ENCODE assay signal across 8 cellular contexts in genomic region chr6:34154668-34155447, GRCh38. TPM values are rescaled to one million over a fixed set of nuclear protein-coding genes. Genes with fewer than 3 reads are reported as not detected.
A peak's percentile ranks its signal among the peaks of the same experiment; 100 is the strongest.
DNase-seq lines count a peak whose midpoint lies in the region; ATAC-seq and TF ChIP-seq lines count a peak whose summit lies in the region.

No MANE protein-coding gene starts in this region.

- TF ChIP-seq POLR2A in uterus (IDR thresholded peaks at IDR 0.05): peak in 1 of 2 donors; percentile 36

- H2AFZ ChIP-seq in H9 (ENCODE audit: low read length): no peak overlapping the region

- no peak overlapping the region for H3K56ac ChIP-seq in H9 (ENCODE audit: insufficient read length, low read depth, low read length)

- H2BK12ac ChIP-seq in H9 (ENCODE audit: insufficient read length, low read depth, low read length): no peak overlapping the region

- H3K9ac ChIP-seq in H9 (ENCODE audit: extremely low read depth, insufficient read length, low read length): no peak overlapping the region

- H3K27ac Mint-ChIP-seq in H9: no peak overlapping the region
- H3K27ac Mint-ChIP-seq in glutamatergic neuron (ENCODE audit: unreplicated experiment): peak overlapping the region; percentile 78

- no peak overlapping the region for H2BK20ac ChIP-seq in H9 (ENCODE audit: low read depth, low read length, poor library complexity, severe bottlenecking)

- no peaks in the 10 kb centered on the region for H3K36me3 ChIP-seq in BJ (ENCODE audit: control insufficient read depth, insufficient read depth, low read length)
- H3K36me3 ChIP-seq in uterus: no peaks in the 10 kb centered on the region

- no peak overlapping the region for H2BK15ac ChIP-seq in H9 (ENCODE audit: low read depth, low read length)

- H3K9me3 Mint-ChIP-seq in H9: peaks cover 10 to 13% of the 10 kb centered on the region in 2 experiments
- peaks cover 9% of the 10 kb centered on the region for H3K9me3 Mint-ChIP-seq in glutamatergic neuron (ENCODE audit: unreplicated experiment)

- H3K4me3 ChIP-seq in BJ (ENCODE audit: low read depth, low read length): peak overlapping the region; percentile 20; the same call in 1 of the 2 replicates
- H3K4me3 ChIP-seq in uterus: no peak overlapping the region

- intact Hi-C loops in posterior vena cava (cut with DNase I): loop anchor here (1.0 to 10.0 kb wide), 4 partner anchors 27 to 570 kb away; partner anchors contain the start of gene BAK1 (in 1 of the 2)
- intact Hi-C loops in uterus (cut with DNase I; ENCODE audit: low total_unique reads): loop anchor here (10.0 kb wide), 2 partner anchors 380 to 570 kb away; partner anchors contain the start of gene BAK1

- H4K5ac ChIP-seq in H9 (ENCODE audit: insufficient read length, low read depth, low read length): no peak overlapping the region

- H3K4me1 Mint-ChIP-seq in H9 (peaks cover 25 to 30% of the 10 kb centered on the region in 2 experiments), glutamatergic neuron (ENCODE audit: low read depth, unreplicated experiment) (peaks cover 32% of the 10 kb centered on the region)

- no peak overlapping the region for H3T11ph ChIP-seq in H9 (ENCODE audit: low read length)

- H2AK5ac ChIP-seq in H9 (ENCODE audit: insufficient read length, low read length): no peak overlapping the region

- peak overlapping the region; percentile 42 for H3K4me2 ChIP-seq in H9 (ENCODE audit: insufficient read depth, insufficient read length, low read length)

- peaks cover 4% of the 10 kb centered on the region for H3K23me2 ChIP-seq in H9 (ENCODE audit: insufficient read length, low read depth, low read length, poor library complexity, severe bottlenecking)

- no peak overlapping the region for H4K8ac ChIP-seq in H9 (replicated peaks; ENCODE audit: insufficient read length, low read depth, low read length)

- peaks cover 66% of the 10 kb centered on the region for H3K27me3 Mint-ChIP-seq in H9 (ENCODE audit: low read depth)
- H3K27me3 Mint-ChIP-seq in glutamatergic neuron (ENCODE audit: unreplicated experiment): peaks cover 9% of the 10 kb centered on the region

- peak overlapping the region; percentile 53 to 75 for H3K4me3 Mint-ChIP-seq in H9
- peak overlapping the region; percentile 84 for H3K4me3 Mint-ChIP-seq in glutamatergic neuron (ENCODE audit: unreplicated experiment)

- peaks cover 0 to 5% (median 3%) of the 10 kb centered on the region in 3 experiments; a peak in 4 of 7 replicates for H3K36me3 Mint-ChIP-seq in H9 (ENCODE audit: insufficient read depth in 1 of 3, low read depth in 3 of 3)
- peaks cover 7% of the 10 kb centered on the region for H3K36me3 Mint-ChIP-seq in glutamatergic neuron (ENCODE audit: unreplicated experiment)

- no peak overlapping the region for H2BK120ac ChIP-seq in H9 (ENCODE audit: low read depth, low read length, poor library complexity, severe bottlenecking)

- no peak overlapping the region for H3K23ac ChIP-seq in H9 (ENCODE audit: insufficient read length, low read depth, low read length)

- no peak overlapping the region for H3K18ac ChIP-seq in H9 (ENCODE audit: insufficient read length, low read depth, low read length)

- H4K20me1 ChIP-seq in H9 (ENCODE audit: control insufficient read depth, insufficient read depth, insufficient read length): no peaks in the 10 kb centered on the region

- no peaks in the 10 kb centered on the region for H3K79me1 ChIP-seq in H9 (ENCODE audit: insufficient read depth, low read depth, low read length, poor library complexity, severe bottlenecking)

- H3K27ac ChIP-seq in H9 (ENCODE audit: insufficient read length, low read depth, low read length) (no peak overlapping the region), uterus (no peak overlapping the region)

- CTCF ChIA-PET in BJ (lab: Yijun Ruan, JAX): interaction anchor here (0.6 to 7.2 kb wide), 43 partner anchors 8 to 896 kb away, joined by 3 to 74 read pairs (median 4); partner anchors contain the start of genes GRM4, LEMD2, TAF11 and UQCC2

- ATAC-seq in HG02970 (IDR thresholded peaks at IDR 0.05; ENCODE audit: low FRiP score, unreplicated experiment): no peak

- no peak overlapping the region for H3K14ac ChIP-seq in H9 (ENCODE audit: insufficient read depth, low read length)

- H2BK5ac ChIP-seq in H9 (ENCODE audit: insufficient read length, low read length): no peak overlapping the region

- no peak overlapping the region for H3K4ac ChIP-seq in H9 (ENCODE audit: low read depth, low read length)

- no CpG with 5 or more reads among the region's 61 CpGs for WGBS in H9 (ENCODE audit: extremely low coverage, insufficient read length, low lambda C conversion rate)

- H3K9me3 ChIP-seq in H9 (ENCODE audit: control insufficient read depth, low read depth, low read length) (no peaks in the 10 kb centered on the region), uterus (peaks cover 0 to 6% of the 10 kb centered on the region in 2 donors)

- no peak overlapping the region for H4K91ac ChIP-seq in H9 (ENCODE audit: insufficient read length, low read depth, low read length)

- no peaks in the 10 kb centered on the region for H3K79me2 ChIP-seq in H9 (ENCODE audit: insufficient read depth, low read length)

- TF ChIP-seq CTCF in BJ (IDR thresholded peaks at IDR 0.05; ENCODE audit: insufficient read depth, low read depth, low read length) (peak; percentile 73), H9 (conservative IDR thresholded peaks at IDR 0.05) (peak; percentile 100), glutamatergic neuron (IDR thresholded peaks at IDR 0.05; ENCODE audit: partially characterized antibody, unreplicated experiment) (peak; percentile 100), uterus (IDR thresholded peaks at IDR 0.05) (peak; percentile 89 to 98 (median 96))

- H3K4me1 ChIP-seq in H9 (ENCODE audit: insufficient read depth, low read length): peaks cover 5% of the 10 kb centered on the region
- no peaks in the 10 kb centered on the region for H3K4me1 ChIP-seq in uterus

- DNase-seq in BJ (ENCODE audit: low read depth) (no peak), H9 (peak; percentile 78), RPMI7951 (ENCODE audit: low read depth) (peak; percentile 31), activated gamma-delta T cell treated with Interleukin-2 at 50 U/mL for 16 hours (peak; percentile 64), glutamatergic neuron (peak; percentile 89), posterior vena cava (ENCODE audit: low spot score) (peak; percentile 88), uterus (peak; percentile 24 to 60)

- POLR2A ChIA-PET in BJ (lab: Charles Lee): no interaction called here

- H3K27me3 ChIP-seq in BJ (ENCODE audit: control insufficient read depth, insufficient read depth, low read length) (peaks cover 31% of the 10 kb centered on the region), H9 (ENCODE audit: insufficient read depth, low read length) (peaks cover 7% of the 10 kb centered on the region; the same call in 1 of the 2 replicates), uterus (no peaks in the 10 kb centered on the region)

RNA-seq across cellular contexts. Expression of gene GRM4, which starts 9.0 kb away (rescaled TPM):
- polyA plus RNA-seq in BJ (2011; rRNA removed): 0.02 and 0.06 TPM in 2 replicates
- polyA minus RNA-seq in BJ (2011; rRNA and poly(A)+ RNA removed): 0.36 and 0.43 TPM in 2 replicates
- total RNA-seq in H9 (2021) (5.3 and 5.6 TPM in 2 replicates), glutamatergic neuron (ENCODE audit: unreplicated experiment) (119 TPM), posterior vena cava (not detected), uterus (1 to 10 TPM in 1 of 4 donors, under 1 TPM in 1, not detected in 2; 0.35 to 2.2 TPM)
- not detected in 2 replicates for total RNA-seq in RPMI7951 (2014; rRNA removed; shearing (Covaris generic))

Comparison
In these comparisons a context has a peak if more than half of its experiments do, and no peak if none do; other contexts are left out.
1. RNA of gene GRM4, which starts 9.0 kb away (total RNA-seq): 119 TPM in glutamatergic neuron (single experiment); 5.3 to 5.6 TPM in H9, 0.35 to 2.2 TPM in uterus, not detected in RPMI7951 and not detected in posterior vena cava; every median in the first group is over 10 times any median in the second.
2. Peak in every context shown above with its lines, with median percentiles within 50 percentile points of each other: CTCF ChIP-seq.